In genomic region chr4:175916636-175917351, GRCh38 we compare ENCODE assay signal across 29 cellular contexts.
"Had no signal": no experiment of that assay in that cellular context is flagged by ENCODE, and none has a peak within 500 bp of the region (broad histone marks: within the 10 kb centered on the region; RNA-seq: fewer than 3 reads in every experiment).

No MANE protein-coding gene starts in this region.

- DNase-seq: activated B cell treated with CpG ODN at 0.5 μM for 24 hours; activated CD4-positive, alpha-beta T cell treated with anti-CD3 and anti-CD28 coated beads, Interleukin-2, amount 50 U/mL, for 1 hour; activated naive CD4-positive, alpha-beta T cell; activated T-cell treated with anti-CD3 and anti-CD28 coated beads for 4 hours; activated T-cell treated with anti-CD3 and anti-CD28 coated beads, Interleukin-2, amount 50 U/mL, for 72 hours; anterior cingulate cortex; body of pancreas; cerebellar nuclear complex; colonic mucosa; effector memory CD4-positive, alpha-beta T cell; erythroblast; gastrocnemius medialis; heart left ventricle; hypothalamus; left ventricle myocardium superior; mammary epithelial cell; ovary; stimulated activated CD4-positive, alpha-beta T cell treated with anti-CD3 and anti-CD28 coated beads, Interleukin-2, amount 100 ng/mL, for 24 hours; stimulated activated naive CD4-positive, alpha-beta T cell; T-helper 2 cell; tibial artery; upper lobe of right lung had no signal

- H3K27ac Mint-ChIP-seq: activated B cell treated with CpG ODN at 0.5 μM for 24 hours; activated naive CD8-positive, alpha-beta T cell; activated T-cell treated with anti-CD3 and anti-CD28 coated beads, Interleukin-2, amount 50 U/mL, for 72 hours had no signal

- H3K9me3 Mint-ChIP-seq: activated B cell treated with CpG ODN at 0.5 μM for 24 hours, nephron had no signal

- H3K27me3 ChIP-seq: body of pancreas, cardiac muscle cell, colonic mucosa, gastrocnemius medialis, heart left ventricle, ovary, right atrium auricular region, suprapubic skin, tibial artery, upper lobe of right lung had no signal

- H3K4me2 ChIP-seq: smooth muscle cell had no signal

- H3K36me3 Mint-ChIP-seq: activated naive CD8-positive, alpha-beta T cell had no signal

- H3K4me3 ChIP-seq: body of pancreas, cardiac muscle cell, colonic mucosa, gastrocnemius medialis, heart left ventricle, ovary, prostate gland, right atrium auricular region, smooth muscle cell, suprapubic skin, tibial artery, upper lobe of right lung had no signal

- H3K9me3 ChIP-seq: body of pancreas, colonic mucosa, gastrocnemius medialis, heart left ventricle, ovary, prostate gland, right atrium auricular region, suprapubic skin, tibial artery, upper lobe of right lung had no signal

- H3K27ac ChIP-seq: body of pancreas, cardiac muscle cell, colonic mucosa, gastrocnemius medialis, heart left ventricle, ovary, prostate gland, right atrium auricular region, suprapubic skin, tibial artery, upper lobe of right lung had no signal

- H3K4me3 Mint-ChIP-seq: activated B cell treated with CpG ODN at 0.5 μM for 24 hours; activated naive CD8-positive, alpha-beta T cell; activated T-cell treated with anti-CD3 and anti-CD28 coated beads, Interleukin-2, amount 50 U/mL, for 72 hours; nephron had no signal

- H3K27me3 Mint-ChIP-seq: activated B cell treated with CpG ODN at 0.5 μM for 24 hours; activated naive CD8-positive, alpha-beta T cell had no signal

- H3K4me1 ChIP-seq: body of pancreas, colonic mucosa, gastrocnemius medialis, heart left ventricle, prostate gland, right atrium auricular region, suprapubic skin, tibial artery, upper lobe of right lung had no signal

- H3K4me1 Mint-ChIP-seq: activated B cell treated with CpG ODN at 0.5 μM for 24 hours had no signal

- H3K36me3 ChIP-seq: cardiac muscle cell, colonic mucosa, gastrocnemius medialis, heart left ventricle, ovary, prostate gland, right atrium auricular region, suprapubic skin, tibial artery, upper lobe of right lung had no signal
